In genomic region chr1:9465640-9466039, GRCh38 we compare ENCODE assay signal across 20 cellular contexts.
A peak's percentile ranks its signal among the peaks of the same experiment; 100 is the strongest.
DNase-seq lines count a peak whose midpoint lies in the region; ATAC-seq, FAIRE-seq and TF ChIP-seq lines count a peak whose summit lies in the region.
"Had no signal": no experiment of that assay in that cellular context is flagged by ENCODE, and none has a peak within 500 bp of the region (broad histone marks: within the 10 kb centered on the region; RNA-seq: fewer than 3 reads in every experiment).

No MANE protein-coding gene starts in this region.

- no peak overlapping the region for H3K27ac ChIP-seq in DND-41 (ENCODE audit: low read length)
- no peak overlapping the region for H3K27ac ChIP-seq in endothelial cell of umbilical vein (ENCODE audit: insufficient read depth, low read depth, low read length)
- H3K27ac ChIP-seq: C4-2B had no signal

- H3K79me2 ChIP-seq in DND-41 (ENCODE audit: insufficient read depth, low read length) (no peaks in the 10 kb centered on the region), endothelial cell of umbilical vein (ENCODE audit: control insufficient read depth, insufficient read depth, low read length) (no peaks in the 10 kb centered on the region)

- peaks cover 49% of the 10 kb centered on the region for H3K27me3 Mint-ChIP-seq in HFFc6 (ENCODE audit: insufficient read depth)

- H2AFZ ChIP-seq in DND-41 (ENCODE audit: low read depth, low read length) = no peak overlapping the region
- no peak overlapping the region for H2AFZ ChIP-seq in endothelial cell of umbilical vein (ENCODE audit: low read depth, low read length)
- H2AFZ ChIP-seq: GM23248 had no signal

- intact Hi-C loops in endothelial cell of umbilical vein (cut with micrococcal nuclease) = no loop called here

- H3K27me3 ChIP-seq in DND-41 (ENCODE audit: insufficient read depth, low read length, poor library complexity) (no peaks in the 10 kb centered on the region), endothelial cell of umbilical vein (ENCODE audit: control insufficient read depth in 2 of 2, insufficient read depth in 2 of 2, low read length in 2 of 2) (peaks cover 0 to 5% of the 10 kb centered on the region in 2 experiments)

- no TSS peak for BruUV-seq in endothelial cell of umbilical vein (replicated peaks; lab: Mats Ljungman, UMichigan)

- H3K4me3 Mint-ChIP-seq in HFFc6 = no peak overlapping the region

- no peaks in the 10 kb centered on the region for H3K9me1 ChIP-seq in endothelial cell of umbilical vein (replicated peaks; ENCODE audit: control insufficient read depth, extremely low read depth, insufficient read depth, low read length)

- H3K36me3 ChIP-seq in DND-41 (ENCODE audit: insufficient read depth, low read length) = no peaks in the 10 kb centered on the region
- H3K36me3 ChIP-seq in endothelial cell of umbilical vein (ENCODE audit: control insufficient read depth in 2 of 2, extremely low read depth in 1 of 2, insufficient read depth in 2 of 2, low read length in 2 of 2) = no peaks in the 10 kb centered on the region

- H3K9me3 ChIP-seq in DND-41 (ENCODE audit: insufficient read depth, low read length, severe bottlenecking) (no peaks in the 10 kb centered on the region), endothelial cell of umbilical vein (replicated peaks; ENCODE audit: control insufficient read depth, insufficient read depth, low read length) (no peaks in the 10 kb centered on the region)
- H3K9me3 ChIP-seq: SK-N-SH had no signal

- H3K27ac Mint-ChIP-seq in HFFc6 = no peak overlapping the region

- H4K20me1 ChIP-seq in DND-41 (ENCODE audit: insufficient read depth, low read length) (no peaks in the 10 kb centered on the region), endothelial cell of umbilical vein (replicated peaks; ENCODE audit: control insufficient read depth, extremely low read depth, insufficient read depth, low read length) (no peaks in the 10 kb centered on the region)

- ATAC-seq in DND-41 (ENCODE audit: insufficient read depth, low read depth) (peak; percentile 47; the same call in 2 of the 3 replicates), omental fat pad (ENCODE audit: low FRiP score) (peak; percentile 13), HG03095 (IDR thresholded peaks at IDR 0.05; ENCODE audit: unreplicated experiment) (no peak)

- TF ChIP-seq CTCF in DND-41 (IDR thresholded peaks at IDR 0.05; ENCODE audit: borderline replicate concordance, extremely low read depth, low read length, poor library complexity, severe bottlenecking) (peak; percentile 28), HFFc6 (IDR thresholded peaks at IDR 0.05) (0 out of 2 replicates have a peak, but pooled peaks have one; percentile 24), endothelial cell of umbilical vein (IDR thresholded peaks at IDR 0.05; ENCODE audit: extremely low read depth in 1 of 2, insufficient read depth in 1 of 2, low read depth in 1 of 2, low read length in 2 of 2) (no peak), omental fat pad (IDR thresholded peaks at IDR 0.05) (no peak), GM20000 (IDR thresholded peaks at IDR 0.05; ENCODE audit: extremely low read depth, missing control alignments) (no peak)

- H3K4me3 ChIP-seq in DND-41 (ENCODE audit: low read depth in 1 of 2, low read length in 2 of 2) (no peak overlapping the region), endothelial cell of umbilical vein (replicated peaks in 1 of 3; ENCODE audit: insufficient read depth in 1 of 3, low read depth in 1 of 3, low read length in 3 of 3) (no peak overlapping the region)
- H3K4me3 ChIP-seq: GM23248 had no signal

- POLR2A ChIA-PET in endothelial cell of umbilical vein (lab: Charles Lee) = no interaction called here

- no peaks in the 10 kb centered on the region for H3K36me3 Mint-ChIP-seq in HFFc6 (ENCODE audit: low read depth)

- H3K4me1 ChIP-seq in DND-41 (ENCODE audit: insufficient read depth, low read length) (no peaks in the 10 kb centered on the region), endothelial cell of umbilical vein (ENCODE audit: control insufficient read depth, extremely low read depth, insufficient read depth, low read length) (no peaks in the 10 kb centered on the region)

- H3K4me2 ChIP-seq in DND-41 (ENCODE audit: insufficient read depth, low read length) (no peak overlapping the region), endothelial cell of umbilical vein (ENCODE audit: insufficient read depth, low read length) (no peak overlapping the region)
- H3K4me2 ChIP-seq: SK-N-SH had no signal

- no peak for FAIRE-seq in endothelial cell of umbilical vein (lab: Jason Lieb, UNC)

- no peak for TF ChIP-seq POLR2A in endothelial cell of umbilical vein (IDR thresholded peaks at IDR 0.05; ENCODE audit: low read depth, low read length)

- CTCF ChIA-PET in endothelial cell of umbilical vein (lab: Charles Lee) = no interaction called here

- H3K9ac ChIP-seq in DND-41 (ENCODE audit: low read depth, low read length) (no peak overlapping the region), endothelial cell of umbilical vein (replicated peaks; ENCODE audit: extremely low read depth, insufficient read depth, low read length) (no peak overlapping the region)
- H3K9ac ChIP-seq: SK-N-SH had no signal

- no peaks in the 10 kb centered on the region for H3K9me3 Mint-ChIP-seq in HFFc6

- peaks cover 16% of the 10 kb centered on the region for H3K4me1 Mint-ChIP-seq in HFFc6 (ENCODE audit: low read depth)

- no peak for DNase-seq in DND-41
- no peak for DNase-seq in HFFc6
- DNase-seq in endothelial cell of umbilical vein (ENCODE audit: low read depth, low spot score) = peak; percentile 41
- no peak for DNase-seq in omental fat pad (ENCODE audit: low spot score)
- no peak for DNase-seq in GM20000 (ENCODE audit: low spot score)
- DNase-seq in NCI-H1694 treated with DMSO at 0.1 percent for 48 hours (lab: John Stamatoyannopoulos, UW) = no peak
- DNase-seq: AML-193, DMS79 treated with DMSO at 0.1 percent for 48 hours, GM23248, Karpas-422, NCI-H1092, NCI-H1436 treated with DMSO at 0.1 percent for 48 hours, NCI-H2029 treated with DMSO at 0.1 percent for 48 hours, NCI-H510A, NCI-H774, RPMI8226, SHP77 treated with DMSO at 0.1 percent for 48 hours, SK-N-SH had no signal

- dilution Hi-C loops in endothelial cell of umbilical vein (cut with MboI; ENCODE audit: extremely low pct_ligation_motif_present, low sequenced_read_pairs) = no loop called here

TF ChIP-seq in endothelial cell of umbilical vein, 7 proteins besides CTCF, POLR2A, EP300 and RAD21:
- no peak for TF ChIP-seq EZH2 (IDR thresholded peaks at IDR 0.05; ENCODE audit: borderline replicate concordance, low read depth, low read length, severe bottlenecking)

Comparison
In these comparisons a context has a peak if more than half of its experiments do, and no peak if none do; other contexts are left out.
1. CTCF ChIP-seq: peak in DND-41 (single experiment) and HFFc6 (single experiment); none in endothelial cell of umbilical vein (0 of 2), omental fat pad (0 of 3) and GM20000 (single experiment).